11 cellular contexts compared by ENCODE assay signal in the genomic region with DNA sequence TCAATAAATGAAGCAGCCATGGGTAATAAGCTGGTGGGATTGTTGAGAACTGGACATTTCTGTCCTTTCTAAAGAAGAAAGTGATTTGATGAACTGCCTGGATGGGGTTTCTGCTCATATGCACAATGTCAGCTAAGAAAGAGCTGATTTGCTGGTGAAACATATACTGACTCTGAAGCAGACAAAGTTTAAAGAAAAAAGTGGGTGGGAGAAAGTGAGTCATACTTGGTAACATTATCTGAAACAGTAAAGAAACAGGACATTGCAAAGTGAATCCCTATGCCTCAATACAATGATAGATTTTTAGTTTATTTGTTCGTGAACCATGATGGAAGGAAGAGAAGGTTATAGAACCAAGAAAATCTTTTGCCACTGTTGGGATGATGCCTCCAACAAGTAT.
DNase-seq lines count a peak whose midpoint lies in the region; TF ChIP-seq lines count a peak whose summit lies in the region.
"Had no signal": no experiment of that assay in that cellular context is flagged by ENCODE, and none has a peak within 500 bp of the region (broad histone marks: within the 10 kb centered on the region; RNA-seq: fewer than 3 reads in every experiment).

No MANE protein-coding gene starts in this region.

- no peak overlapping the region for H2BK120ac ChIP-seq in mesenchymal stem cell (ENCODE audit: low read depth, low read length)

- H3K27me3 ChIP-seq in mesenchymal stem cell (ENCODE audit: control insufficient read depth in 1 of 2, insufficient read depth in 1 of 2, low read length in 2 of 2): no peaks in the 10 kb centered on the region

- H2AK5ac ChIP-seq in mesenchymal stem cell (ENCODE audit: low read length, severe bottlenecking): no peak overlapping the region

- H2AFZ ChIP-seq in mesenchymal stem cell (ENCODE audit: low read depth, low read length): no peak overlapping the region

- no peak overlapping the region for H3K4me3 ChIP-seq in mesenchymal stem cell (ENCODE audit: insufficient read depth in 1 of 2, low read depth in 1 of 2, low read length in 2 of 2)

- H3K4me2 ChIP-seq in mesenchymal stem cell (ENCODE audit: low read length, poor library complexity, severe bottlenecking): no peak overlapping the region

- no CpG with 5 or more reads among the region's 1 CpG for WGBS in mesenchymal stem cell

- peaks cover 14% of the 10 kb centered on the region for H3K79me1 ChIP-seq in mesenchymal stem cell (replicated peaks; ENCODE audit: low read length, poor library complexity, severe bottlenecking)

- H3K9ac ChIP-seq in mesenchymal stem cell (ENCODE audit: low read length): no peak overlapping the region

- H3K27me3 Mint-ChIP-seq in brain: peaks cover 2% of the 10 kb centered on the region
- H3K27me3 Mint-ChIP-seq in endothelial cell (ENCODE audit: unreplicated experiment): peaks cover 2% of the 10 kb centered on the region
- H3K27me3 Mint-ChIP-seq: CD4-positive, alpha-beta T cell had no signal

- H3K4me1 ChIP-seq in mesenchymal stem cell (ENCODE audit: control insufficient read depth, insufficient read depth, low read depth, low read length): peaks cover 5% of the 10 kb centered on the region

- H3K4me1 Mint-ChIP-seq in brain (peaks cover 42% of the 10 kb centered on the region), endothelial cell (ENCODE audit: unreplicated experiment) (peaks cover 17% of the 10 kb centered on the region)

- no peak overlapping the region for H3K23ac ChIP-seq in mesenchymal stem cell (ENCODE audit: low read length in 2 of 2)

- peak; percentile 41 for DNase-seq in EL
- peak; percentile 24 for DNase-seq in M059J (ENCODE audit: low read depth)
- peak; percentile 72 for DNase-seq in mesenchymal stem cell
- DNase-seq in NAMALWA (ENCODE audit: low spot score): no peak
- DNase-seq in DMS53 (lab: John Stamatoyannopoulos, UW): no peak
- DNase-seq in endothelial cell (ENCODE audit: low spot score): no peak
- no peak for DNase-seq in cortex of kidney (lab: John Stamatoyannopoulos, UW)
- DNase-seq: CD4-positive, alpha-beta T cell; NCI-H1417 treated with DMSO at 0.1 percent for 48 hours; substantia nigra had no signal

- H3K27ac Mint-ChIP-seq in brain (peak overlapping the region in 3 of 5 experiments; percentile 8 to 69 (median 51)), endothelial cell (ENCODE audit: unreplicated experiment) (no peak overlapping the region)
- H3K27ac Mint-ChIP-seq: CD4-positive, alpha-beta T cell had no signal

- no peak overlapping the region for H4K8ac ChIP-seq in mesenchymal stem cell (ENCODE audit: low read length)

- H3K14ac ChIP-seq in mesenchymal stem cell (ENCODE audit: low read length in 2 of 2): no peak overlapping the region

- no peak overlapping the region for H4K91ac ChIP-seq in mesenchymal stem cell (ENCODE audit: low read length)

- TF ChIP-seq CTCF in brain (conservative IDR thresholded peaks at IDR 0.05) (no peak), endothelial cell (IDR thresholded peaks at IDR 0.05; ENCODE audit: unreplicated experiment) (no peak)

- H3K27ac ChIP-seq in mesenchymal stem cell (ENCODE audit: low read length, poor library complexity, severe bottlenecking): peak overlapping the region; percentile 50

- no peak overlapping the region for H3K18ac ChIP-seq in mesenchymal stem cell (ENCODE audit: low read depth in 1 of 2, low read length in 2 of 2)

- H3K9me3 Mint-ChIP-seq in brain (peaks cover 0 to 6% (median 2%) of the 10 kb centered on the region in 5 experiments), endothelial cell (ENCODE audit: unreplicated experiment) (no peaks in the 10 kb centered on the region)
- H3K9me3 Mint-ChIP-seq: CD4-positive, alpha-beta T cell had no signal

- peaks cover 9 to 16% of the 10 kb centered on the region in 2 experiments for H3K36me3 ChIP-seq in mesenchymal stem cell (ENCODE audit: control insufficient read depth in 1 of 2, insufficient read depth in 2 of 2, low read depth in 1 of 2, low read length in 2 of 2)

- H3K4ac ChIP-seq in mesenchymal stem cell (ENCODE audit: low read depth in 1 of 2, low read length in 2 of 2): no peak overlapping the region

- H3K36me3 Mint-ChIP-seq in brain (peaks cover 59% of the 10 kb centered on the region), endothelial cell (ENCODE audit: low read depth, unreplicated experiment) (peaks cover 27% of the 10 kb centered on the region)

- no peak overlapping the region for H2BK15ac ChIP-seq in mesenchymal stem cell (ENCODE audit: low read depth, poor library complexity, severe bottlenecking)

- H3K4me3 Mint-ChIP-seq in brain (no peak overlapping the region), endothelial cell (ENCODE audit: unreplicated experiment) (no peak overlapping the region)
- H3K4me3 Mint-ChIP-seq: CD4-positive, alpha-beta T cell had no signal

- no peaks in the 10 kb centered on the region for H3K9me3 ChIP-seq in mesenchymal stem cell (ENCODE audit: control insufficient read depth, low read length)

- no peak overlapping the region for H2BK12ac ChIP-seq in mesenchymal stem cell (ENCODE audit: low read length in 2 of 2)

- no peak overlapping the region for H2BK5ac ChIP-seq in mesenchymal stem cell (ENCODE audit: low read depth, low read length, poor library complexity, severe bottlenecking)

Comparison
In these comparisons a context has a peak if more than half of its experiments do, and no peak if none do; other contexts are left out.
1. DNase-seq: peak in EL (single experiment), M059J (single experiment) and mesenchymal stem cell (single experiment); none in NAMALWA (single experiment), DMS53 (single experiment), endothelial cell (single experiment) and cortex of kidney (single experiment).